In genomic region chr9:129463477-129463876, GRCh38 we compare ENCODE assay signal across 19 cellular contexts.
"Had no signal": no experiment of that assay in that cellular context is flagged by ENCODE, and none has a peak within 500 bp of the region (broad histone marks: within the 10 kb centered on the region; RNA-seq: fewer than 3 reads in every experiment).

No MANE protein-coding gene starts in this region.

- H3K27me3 Mint-ChIP-seq: activated T-helper 17 cell treated with anti-CD3 and anti-CD28 coated beads, Interleukin-2, amount 50 U/mL, for 72 hours had no signal

- H3K9me3 Mint-ChIP-seq: activated naive CD4-positive, alpha-beta T cell treated with anti-CD3 and anti-CD28 coated beads for 36 hours; activated T-helper 17 cell treated with anti-CD3 and anti-CD28 coated beads, Interleukin-2, amount 50 U/mL, for 72 hours had no signal

- H3K9me3 ChIP-seq: ascending aorta, gastrocnemius medialis, heart left ventricle, lower lobe of right lung, neutrophil, transverse colon had no signal

- H3K27me3 ChIP-seq: ascending aorta, gastrocnemius medialis, heart left ventricle, neutrophil, transverse colon had no signal

- H3K4me3 ChIP-seq: ascending aorta, gastrocnemius medialis, heart left ventricle, lower lobe of right lung, transverse colon had no signal

- H3K27ac ChIP-seq: ascending aorta, gastrocnemius medialis, lower lobe of right lung, neutrophil, transverse colon had no signal

- H3K36me3 ChIP-seq: ascending aorta, gastrocnemius medialis, heart left ventricle, lower lobe of right lung, neutrophil, transverse colon had no signal

- H3K4me3 Mint-ChIP-seq: activated naive CD4-positive, alpha-beta T cell treated with anti-CD3 and anti-CD28 coated beads for 36 hours; activated T-helper 17 cell treated with anti-CD3 and anti-CD28 coated beads, Interleukin-2, amount 50 U/mL, for 72 hours had no signal

- DNase-seq: activated CD4-positive, alpha-beta T cell treated with anti-CD3 and anti-CD28 coated beads, Interleukin-2, amount 50 U/mL, for 4 hours; activated CD4-positive, CD25-positive, alpha-beta regulatory T cell treated with anti-CD3 and anti-CD28 coated beads, Interleukin-2, amount 50 U/mL, for 72 hours; activated naive CD4-positive, alpha-beta T cell treated with anti-CD3 and anti-CD28 coated beads for 36 hours; erythroblast; gastrocnemius medialis; heart left ventricle; left cardiac atrium; lower lobe of right lung; midbrain; small intestine; stimulated activated CD4-positive, alpha-beta T cell treated with anti-CD3 and anti-CD28 coated beads, Interleukin-4, amount 100 ng/mL, for 24 hours; stimulated activated naive CD4-positive, alpha-beta T cell; substantia nigra; T-helper 9 cell; transverse colon had no signal

- ATAC-seq: activated T-helper 17 cell treated with anti-CD3 and anti-CD28 coated beads, Interleukin-2, amount 50 U/mL, for 72 hours; gastrocnemius medialis; heart left ventricle; left cardiac atrium; lower lobe of right lung; right cardiac atrium had no signal

- FAIRE-seq: small intestine had no signal

- H3K27ac Mint-ChIP-seq: activated naive CD4-positive, alpha-beta T cell treated with anti-CD3 and anti-CD28 coated beads for 36 hours; activated T-helper 17 cell treated with anti-CD3 and anti-CD28 coated beads, Interleukin-2, amount 50 U/mL, for 72 hours had no signal
